In genomic region chr11:98842187-98842586, GRCh38 we compare ENCODE assay signal across 8 cellular contexts.
"Had no signal": no experiment of that assay in that cellular context is flagged by ENCODE, and none has a peak within 500 bp of the region (broad histone marks: within the 10 kb centered on the region; RNA-seq: fewer than 3 reads in every experiment).

No MANE protein-coding gene starts in this region.

- FAIRE-seq: G401.6, GM12878, GM12891, GM12892, GM18507, GM19239 had no signal

- ATAC-seq: GM12878 had no signal

- H3K4me3 ChIP-seq: GM12878 had no signal

- DNase-seq: GDM1, GF-D8 had no signal
